In genomic region chr12:22598141-22598762, GRCh38 we compare ENCODE assay signal across 18 cellular contexts. TPM values are rescaled to one million over a fixed set of nuclear protein-coding genes. Genes with fewer than 3 reads are reported as not detected.
DNase-seq lines count a peak whose midpoint lies in the region; ATAC-seq and TF ChIP-seq lines count a peak whose summit lies in the region.
"Had no signal": no experiment of that assay in that cellular context is flagged by ENCODE, and none has a peak within 500 bp of the region (broad histone marks: within the 10 kb centered on the region; RNA-seq: fewer than 3 reads in every experiment).

No MANE protein-coding gene starts in this region.

- H3K27me3 ChIP-seq in Loucy (ENCODE audit: insufficient read depth, low read length, poor library complexity, severe bottlenecking) (no peaks in the 10 kb centered on the region), BE2C (no peaks in the 10 kb centered on the region)

- TF ChIP-seq CTCF in Loucy (conservative IDR thresholded peaks at IDR 0.05; ENCODE audit: low read length) (no peak), nephron (IDR thresholded peaks at IDR 0.05; ENCODE audit: unreplicated experiment in 3 of 3) (no peak), BE2C (IDR thresholded peaks at IDR 0.05; ENCODE audit: low read depth, low read length) (no peak)

- H3K9me3 ChIP-seq in Loucy (ENCODE audit: insufficient read depth, low read depth, low read length) (no peaks in the 10 kb centered on the region), BE2C (no peaks in the 10 kb centered on the region)
- H3K9me3 ChIP-seq: HAP-1 had no signal

- no peaks in the 10 kb centered on the region for H3K27me3 Mint-ChIP-seq in nephron (ENCODE audit: low read depth)

- no peaks in the 10 kb centered on the region for H3K79me2 ChIP-seq in Loucy (ENCODE audit: insufficient read depth, low read length)

- peak overlapping the region; percentile 18 to 68 (median 44) for H3K27ac Mint-ChIP-seq in nephron
- H3K27ac Mint-ChIP-seq: CD8-positive, alpha-beta memory T cell had no signal

- intact Hi-C loops in left colon (cut with DNase I, micrococcal nuclease) = no loop called here

- ATAC-seq in left colon (peak; percentile 84), HG03378 (IDR thresholded peaks at IDR 0.05; ENCODE audit: unreplicated experiment) (no peak)
- ATAC-seq: K562, SK-N-SH treated with all-trans-retinoic acid at 6 μM for 48 hours had no signal

- H4K20me1 ChIP-seq in Loucy (ENCODE audit: insufficient read depth, low read length, poor library complexity, severe bottlenecking) = no peaks in the 10 kb centered on the region

- H3K4me1 ChIP-seq in Loucy (ENCODE audit: insufficient read depth, low read length, poor library complexity, severe bottlenecking) (no peaks in the 10 kb centered on the region), BE2C (no peaks in the 10 kb centered on the region)
- H3K4me1 ChIP-seq: HAP-1 had no signal

- in situ Hi-C loops in ACHN (cut with HindIII; ENCODE audit: low pct_ligation_motif_present, low pct_unique_long_range_greater_than_20kb, low sequenced_read_pairs) = no loop called here

- DNase-seq in ACHN = peak; percentile 45
- DNase-seq in left colon = no peak
- DNase-seq in BE2C = no peak
- DNase-seq in stimulated activated CD4-positive, alpha-beta T cell treated with anti-CD3 and anti-CD28 coated beads, Interleukin-4, amount 100 ng/mL, for 1 hour = no peak
- DNase-seq: C1 segment of cervical spinal cord; CD8-positive, alpha-beta memory T cell; GM23248; MV-4-11; NCI-H1694 treated with DMSO at 0.1 percent for 48 hours; NCI-H345; NCI-H524 treated with DMSO at 0.1 percent for 48 hours; SIG-M5 had no signal

- H3K4me2 ChIP-seq in Loucy (ENCODE audit: low read depth, low read length, poor library complexity, severe bottlenecking) = no peak overlapping the region

- no peak overlapping the region for H3K9ac ChIP-seq in Loucy (ENCODE audit: low read depth, low read length, poor library complexity, severe bottlenecking)
- H3K9ac ChIP-seq: GM23248 had no signal

- no peaks in the 10 kb centered on the region for H3K9me2 ChIP-seq in Loucy (replicated peaks; ENCODE audit: low read depth, low read length)

- H3K36me3 ChIP-seq in Loucy (ENCODE audit: insufficient read depth, low read length) (no peaks in the 10 kb centered on the region), BE2C (no peaks in the 10 kb centered on the region)
- H3K36me3 ChIP-seq: HAP-1 had no signal

- no peaks in the 10 kb centered on the region for H3K36me3 Mint-ChIP-seq in nephron (ENCODE audit: low read depth)
- H3K36me3 Mint-ChIP-seq: CD8-positive, alpha-beta memory T cell had no signal

- H3F3A ChIP-seq in Loucy (ENCODE audit: low read depth) = no peaks in the 10 kb centered on the region

- H3K9me3 Mint-ChIP-seq in nephron = peaks cover 4% of the 10 kb centered on the region
- H3K9me3 Mint-ChIP-seq: CD8-positive, alpha-beta memory T cell had no signal

- peaks cover 12% of the 10 kb centered on the region for H3K4me1 Mint-ChIP-seq in nephron

- peak overlapping the region; percentile 63; the same call in 1 of the 2 replicates for H2AFZ ChIP-seq in Loucy (ENCODE audit: low read length)
- H2AFZ ChIP-seq: GM23248 had no signal

- no peak overlapping the region for H3K4me3 Mint-ChIP-seq in nephron
- H3K4me3 Mint-ChIP-seq: CD8-positive, alpha-beta memory T cell had no signal

- no peak overlapping the region for H3K4me3 ChIP-seq in Loucy (ENCODE audit: low read length, poor library complexity, severe bottlenecking)
- H3K4me3 ChIP-seq in BE2C (ENCODE audit: low read depth, low read length) = no peak overlapping the region
- H3K4me3 ChIP-seq: GM23248, HAP-1, K562 had no signal

RNA-seq across cellular contexts. Expression of gene ETNK1, which starts 26.7 kb away (rescaled TPM):
- 100 to 1,000 TPM in 1 of 2 donors, 10 to 100 TPM in 1; 81.3 to 115 TPM for total RNA-seq in left colon
- polyA plus RNA-seq in BE2C (2012; ENCODE audit: insufficient read depth, insufficient read length, low read depth) = 13.5 TPM

RNA-seq across cellular contexts. Expression of gene C2CD5, which starts 53.9 kb away (rescaled TPM):
- 10 to 100 TPM; 53.6 to 56.9 TPM for total RNA-seq in left colon
- 17.2 TPM for polyA plus RNA-seq in BE2C (2012; ENCODE audit: insufficient read depth, insufficient read length, low read depth)
